28 cellular contexts compared by ENCODE assay signal in the genomic region with DNA sequence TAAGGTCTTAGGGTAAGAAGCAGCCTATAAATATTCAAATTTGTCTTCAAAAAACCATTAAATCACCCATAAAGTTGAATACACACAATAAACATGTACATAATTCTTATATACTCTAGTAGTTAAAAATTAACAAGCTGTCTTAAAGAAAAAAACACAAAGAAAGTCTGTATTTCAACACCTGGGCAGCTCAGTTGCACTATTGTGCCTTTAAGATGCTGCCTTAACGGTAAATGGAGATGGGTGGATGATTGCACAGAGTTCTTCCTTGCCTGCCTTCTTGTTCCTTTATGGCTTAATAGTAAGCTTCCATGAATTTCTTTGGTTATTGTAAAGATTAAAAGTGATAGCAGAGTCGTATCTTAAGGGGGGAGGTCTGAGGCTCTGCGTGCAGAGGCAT.
"Had no signal": no experiment of that assay in that cellular context is flagged by ENCODE, and none has a peak within 500 bp of the region (broad histone marks: within the 10 kb centered on the region; RNA-seq: fewer than 3 reads in every experiment).

No MANE protein-coding gene starts in this region.

- ATAC-seq: natural killer cell; psoas muscle; right cardiac atrium; right lobe of liver; stimulated activated effector memory CD8-positive, alpha-beta T cell treated with anti-CD3 and anti-CD28 coated beads, Interleukin-12 subunit alpha, Interleukin-12 subunit beta, amount 100 ng/mL, for 72 hours; stimulated activated naive B cell treated with anti-CD40 and anti-IgM and Interleukin-4, amounts not matched to agents 10 μg/mL and 1 μg/mL and 100 μg/mL, for 72 hours; upper lobe of right lung had no signal

- H3K4me1 Mint-ChIP-seq: natural killer cell; stimulated activated effector memory CD8-positive, alpha-beta T cell treated with anti-CD3 and anti-CD28 coated beads, Interleukin-12 subunit alpha, Interleukin-12 subunit beta, amount 100 ng/mL, for 72 hours; stimulated activated naive B cell treated with anti-CD40 and anti-IgM and Interleukin-4, amounts not matched to agents 10 μg/mL and 1 μg/mL and 100 μg/mL, for 72 hours had no signal

- H3K27me3 ChIP-seq: neural progenitor cell, ovary, right lobe of liver, sigmoid colon, stomach, testis, tibial artery, transverse colon, upper lobe of right lung, uterus had no signal

- DNase-seq: natural killer cell; occipital lobe; ovary; posterior cingulate gyrus; psoas muscle; right cardiac atrium; right lobe of liver; sigmoid colon; small intestine; stimulated activated CD4-positive, alpha-beta T cell treated with anti-CD3 and anti-CD28 coated beads, Interleukin-15, amount 100 ng/mL, for 24 hours; stimulated activated CD4-positive, alpha-beta T cell treated with anti-CD3 and anti-CD28 coated beads, Interleukin-2, amount 100 ng/mL, for 24 hours; stimulated activated CD4-positive, alpha-beta T cell treated with anti-CD3 and anti-CD28 coated beads, Interleukin-2, amount 100 ng/mL, for 48 hours; stimulated activated CD4-positive, alpha-beta T cell treated with anti-CD3 and anti-CD28 coated beads, Interleukin-4, amount 100 ng/mL, for 24 hours; stimulated activated naive B cell treated with anti-CD40 and anti-IgM and Interleukin-4, amounts not matched to agents 10 μg/mL and 1 μg/mL and 100 μg/mL, for 72 hours; stimulated activated naive CD4-positive, alpha-beta T cell treated with Interleukin-2 at 50 U/mL for 16 hours; stomach; testis; tibial artery; transverse colon; upper lobe of right lung; uterus had no signal

- H3K4me3 ChIP-seq: neural progenitor cell, ovary, psoas muscle, right lobe of liver, sigmoid colon, stomach, testis, tibial artery, transverse colon, upper lobe of right lung, uterus had no signal

- H3K36me3 ChIP-seq: ovary, sigmoid colon, tibial artery, transverse colon, upper lobe of right lung, uterus had no signal

- H3K27ac Mint-ChIP-seq: natural killer cell; nephron; neural progenitor cell; progenitor cell of endocrine pancreas; stimulated activated effector memory CD8-positive, alpha-beta T cell treated with anti-CD3 and anti-CD28 coated beads, Interleukin-12 subunit alpha, Interleukin-12 subunit beta, amount 100 ng/mL, for 72 hours; stimulated activated naive B cell treated with anti-CD40 and anti-IgM and Interleukin-4, amounts not matched to agents 10 μg/mL and 1 μg/mL and 100 μg/mL, for 72 hours; stimulated activated naive CD8-positive, alpha-beta T cell treated with anti-CD3 and anti-CD28 coated beads, Interleukin-15, Interleukin-2, amounts not matched to agents 100 ng/mL and 50 ng/mL, for 24 hours; type B pancreatic cell had no signal

- H3K4me1 ChIP-seq: parathyroid adenoma, psoas muscle, right lobe of liver, testis, tibial artery, upper lobe of right lung, uterus had no signal

- H3K36me3 Mint-ChIP-seq: natural killer cell; stimulated activated effector memory CD8-positive, alpha-beta T cell treated with anti-CD3 and anti-CD28 coated beads, Interleukin-12 subunit alpha, Interleukin-12 subunit beta, amount 100 ng/mL, for 72 hours; stimulated activated naive B cell treated with anti-CD40 and anti-IgM and Interleukin-4, amounts not matched to agents 10 μg/mL and 1 μg/mL and 100 μg/mL, for 72 hours had no signal

- H3K9me3 ChIP-seq: ovary, right lobe of liver, sigmoid colon, stomach, testis, transverse colon, upper lobe of right lung, uterus had no signal

- H3K27ac ChIP-seq: neural progenitor cell, ovary, parathyroid adenoma, psoas muscle, right lobe of liver, sigmoid colon, stomach, testis, tibial artery, transverse colon, upper lobe of right lung, uterus had no signal

- H3K27me3 Mint-ChIP-seq: progenitor cell of endocrine pancreas; stimulated activated naive B cell treated with anti-CD40 and anti-IgM and Interleukin-4, amounts not matched to agents 10 μg/mL and 1 μg/mL and 100 μg/mL, for 72 hours; stimulated activated naive CD8-positive, alpha-beta T cell treated with anti-CD3 and anti-CD28 coated beads, Interleukin-15, Interleukin-2, amounts not matched to agents 100 ng/mL and 50 ng/mL, for 24 hours had no signal

- H3K9me3 Mint-ChIP-seq: stimulated activated effector memory CD8-positive, alpha-beta T cell treated with anti-CD3 and anti-CD28 coated beads, Interleukin-12 subunit alpha, Interleukin-12 subunit beta, amount 100 ng/mL, for 72 hours; type B pancreatic cell had no signal

- H3K4me3 Mint-ChIP-seq: natural killer cell; nephron; neural progenitor cell; stimulated activated effector memory CD8-positive, alpha-beta T cell treated with anti-CD3 and anti-CD28 coated beads, Interleukin-12 subunit alpha, Interleukin-12 subunit beta, amount 100 ng/mL, for 72 hours; stimulated activated naive B cell treated with anti-CD40 and anti-IgM and Interleukin-4, amounts not matched to agents 10 μg/mL and 1 μg/mL and 100 μg/mL, for 72 hours; stimulated activated naive CD8-positive, alpha-beta T cell treated with anti-CD3 and anti-CD28 coated beads, Interleukin-15, Interleukin-2, amounts not matched to agents 100 ng/mL and 50 ng/mL, for 24 hours; type B pancreatic cell had no signal
